42 cellular contexts compared by ENCODE assay signal in genomic region chr16:797686-798085, GRCh38. TPM values are rescaled to one million over a fixed set of nuclear protein-coding genes. Genes with fewer than 3 reads are reported as not detected.
"Had no signal": no experiment of that assay in that cellular context is flagged by ENCODE, and none has a peak within 500 bp of the region (broad histone marks: within the 10 kb centered on the region; RNA-seq: fewer than 3 reads in every experiment).

No MANE protein-coding gene starts in this region.

- H3K4me3 Mint-ChIP-seq: activated naive CD4-positive, alpha-beta T cell treated with anti-CD3 and anti-CD28 coated beads for 36 hours; activated naive CD4-positive, alpha-beta T cell treated with anti-CD3 and anti-CD28 coated beads, Interleukin-2, amount 10 ng/mL, durations not matched to agents 7 days and 5 days; activated naive CD4-positive, alpha-beta T cell treated with anti-CD3 and anti-CD28 coated beads, Interleukin-2, amount 50 U/mL, for 24 hours; activated naive CD8-positive, alpha-beta T cell; activated naive CD8-positive, alpha-beta T cell treated with anti-CD3 and anti-CD28 coated beads for 36 hours; activated naive CD8-positive, alpha-beta T cell treated with anti-CD3 and anti-CD28 coated beads, Interleukin-2, amount 10 ng/mL, durations not matched to agents 7 days and 5 days; activated naive CD8-positive, alpha-beta T cell treated with anti-CD3 and anti-CD28 coated beads, Interleukin-2, amount 50 U/mL, for 24 hours; activated T-cell treated with anti-CD3 and anti-CD28 coated beads, Interleukin-2, amount 50 U/mL, for 24 hours; activated T-cell treated with anti-CD3 and anti-CD28 coated beads, Interleukin-2, amount 50 U/mL, for 4 hours; activated T-cell treated with anti-CD3 and anti-CD28 coated beads, Interleukin-2, amount 50 U/mL, for 72 hours; activated T-helper 1 cell treated with anti-CD3 and anti-CD28 coated beads, Interleukin-12 subunit alpha, Interleukin-12 subunit beta, Interleukin-2, Interleukin-4 antibody, amounts not matched to agents 30 ng/mL and 10 ng/mL and 1 ng/mL, durations not matched to agents 14 hours and 24 hours and 36 hours; activated T-helper 17 cell treated with anti-CD3 and anti-CD28 coated beads, Interleukin-2, amount 50 U/mL, for 72 hours; brain; central memory CD8-positive, alpha-beta T cell had no signal

- DNase-seq: activated effector memory CD4-positive, alpha-beta T cell treated with anti-CD3 and anti-CD28 coated beads, Interleukin-2, amount 50 U/mL, for 16 hours; activated effector memory CD4-positive, alpha-beta T cell treated with Interleukin-2 at 50 U/mL for 16 hours; activated gamma-delta T cell; activated gamma-delta T cell treated with Interleukin-2 at 50 U/mL for 16 hours; activated naive CD4-positive, alpha-beta T cell; activated naive CD4-positive, alpha-beta T cell treated with anti-CD3 and anti-CD28 coated beads for 36 hours; activated naive CD4-positive, alpha-beta T cell treated with anti-CD3 and anti-CD28 coated beads, Interleukin-2, amount 50 U/mL, for 16 hours; activated naive CD4-positive, alpha-beta T cell treated with Interleukin-2 at 50 U/mL for 16 hours; activated naive CD8-positive, alpha-beta T cell treated with anti-CD3 and anti-CD28 coated beads, Interleukin-2, amount 10 ng/mL, durations not matched to agents 7 days and 5 days; activated naive CD8-positive, alpha-beta T cell treated with anti-CD3 and anti-CD28 coated beads, Interleukin-2, amount 50 U/mL, for 24 hours; activated T-cell treated with anti-CD3 and anti-CD28 coated beads, Interleukin-2, amount 50 U/mL, for 1 hour; activated T-cell treated with anti-CD3 and anti-CD28 coated beads, Interleukin-2, amount 50 U/mL, for 4 hours; adrenal gland; amniotic stem cell; amygdala; anterior cingulate cortex; aorta; body of pancreas; brain microvascular endothelial cell; caudate nucleus; central memory CD4-positive, alpha-beta T cell; cerebellar nuclear complex had no signal

- H3K4me3 ChIP-seq: adrenal gland, ascending aorta, body of pancreas, breast epithelium, cardiac muscle cell had no signal

- H3K36me3 ChIP-seq: adrenal gland, ascending aorta, brain microvascular endothelial cell, breast epithelium, cardiac muscle cell had no signal

- H3K27ac Mint-ChIP-seq: activated naive CD4-positive, alpha-beta T cell treated with anti-CD3 and anti-CD28 coated beads for 36 hours; activated naive CD4-positive, alpha-beta T cell treated with anti-CD3 and anti-CD28 coated beads, Interleukin-2, amount 10 ng/mL, durations not matched to agents 7 days and 5 days; activated naive CD4-positive, alpha-beta T cell treated with anti-CD3 and anti-CD28 coated beads, Interleukin-2, amount 50 U/mL, for 24 hours; activated naive CD4-positive, alpha-beta T cell treated with anti-CD3 and anti-CD28 coated beads, Interleukin-2, amount 50 U/mL, for 72 hours; activated naive CD8-positive, alpha-beta T cell; activated naive CD8-positive, alpha-beta T cell treated with anti-CD3 and anti-CD28 coated beads for 36 hours; activated naive CD8-positive, alpha-beta T cell treated with anti-CD3 and anti-CD28 coated beads, Interleukin-2, amount 10 ng/mL, durations not matched to agents 7 days and 5 days; activated naive CD8-positive, alpha-beta T cell treated with anti-CD3 and anti-CD28 coated beads, Interleukin-2, amount 50 U/mL, for 24 hours; activated T-cell treated with anti-CD3 and anti-CD28 coated beads, Interleukin-2, amount 50 U/mL, for 24 hours; activated T-cell treated with anti-CD3 and anti-CD28 coated beads, Interleukin-2, amount 50 U/mL, for 72 hours; activated T-helper 1 cell treated with anti-CD3 and anti-CD28 coated beads, Interleukin-12 subunit alpha, Interleukin-12 subunit beta, Interleukin-2, Interleukin-4 antibody, amounts not matched to agents 30 ng/mL and 10 ng/mL and 1 ng/mL, durations not matched to agents 14 hours and 24 hours and 36 hours; activated T-helper 17 cell treated with anti-CD3 and anti-CD28 coated beads, Interleukin-2, amount 50 U/mL, for 72 hours; activated T-helper 2 cell treated with anti-CD3 and anti-CD28 coated beads, Interferon-gamma antibody, Interleukin-2, Interleukin-4, amounts not matched to agents 10 μg/mL and 5 μg/mL and 100 μg/mL, durations not matched to agents 14 hours and 24 hours and 36 hours; brain had no signal

- H3K4me1 ChIP-seq: adrenal gland, ascending aorta, body of pancreas had no signal

- H3K36me3 Mint-ChIP-seq: activated naive CD4-positive, alpha-beta T cell treated with anti-CD3 and anti-CD28 coated beads, Interleukin-2, amount 50 U/mL, for 24 hours; activated naive CD4-positive, alpha-beta T cell treated with anti-CD3 and anti-CD28 coated beads, Interleukin-2, amount 50 U/mL, for 72 hours; activated naive CD8-positive, alpha-beta T cell had no signal

- H3K4me1 Mint-ChIP-seq: activated naive CD4-positive, alpha-beta T cell treated with anti-CD3 and anti-CD28 coated beads, Interleukin-2, amount 10 ng/mL, durations not matched to agents 7 days and 5 days; activated naive CD4-positive, alpha-beta T cell treated with anti-CD3 and anti-CD28 coated beads, Interleukin-2, amount 50 U/mL, for 24 hours; activated naive CD8-positive, alpha-beta T cell treated with anti-CD3 and anti-CD28 coated beads, Interleukin-2, amount 10 ng/mL, durations not matched to agents 7 days and 5 days; activated naive CD8-positive, alpha-beta T cell treated with anti-CD3 and anti-CD28 coated beads, Interleukin-2, amount 50 U/mL, for 24 hours; activated T-helper 17 cell treated with anti-CD3 and anti-CD28 coated beads, Interleukin-2, amount 50 U/mL, for 72 hours; brain; central memory CD8-positive, alpha-beta T cell had no signal

- H3K27me3 Mint-ChIP-seq: activated naive CD8-positive, alpha-beta T cell; activated T-helper 17 cell treated with anti-CD3 and anti-CD28 coated beads, Interleukin-2, amount 50 U/mL, for 72 hours had no signal

- H3K9me3 ChIP-seq: adrenal gland, ascending aorta, body of pancreas, breast epithelium had no signal

- H3K27ac ChIP-seq: adrenal gland, ascending aorta, body of pancreas, brain microvascular endothelial cell, breast epithelium, cardiac muscle cell had no signal

- H3K9me3 Mint-ChIP-seq: activated naive CD4-positive, alpha-beta T cell treated with anti-CD3 and anti-CD28 coated beads for 36 hours; activated naive CD4-positive, alpha-beta T cell treated with anti-CD3 and anti-CD28 coated beads, Interleukin-2, amount 10 ng/mL, durations not matched to agents 7 days and 5 days; activated naive CD4-positive, alpha-beta T cell treated with anti-CD3 and anti-CD28 coated beads, Interleukin-2, amount 50 U/mL, for 24 hours; activated naive CD4-positive, alpha-beta T cell treated with anti-CD3 and anti-CD28 coated beads, Interleukin-2, amount 50 U/mL, for 72 hours; activated naive CD8-positive, alpha-beta T cell treated with anti-CD3 and anti-CD28 coated beads for 36 hours; activated naive CD8-positive, alpha-beta T cell treated with anti-CD3 and anti-CD28 coated beads, Interleukin-2, amount 10 ng/mL, durations not matched to agents 7 days and 5 days; activated naive CD8-positive, alpha-beta T cell treated with anti-CD3 and anti-CD28 coated beads, Interleukin-2, amount 50 U/mL, for 24 hours; activated T-cell treated with anti-CD3 and anti-CD28 coated beads, Interleukin-2, amount 50 U/mL, for 24 hours; activated T-cell treated with anti-CD3 and anti-CD28 coated beads, Interleukin-2, amount 50 U/mL, for 4 hours; activated T-cell treated with anti-CD3 and anti-CD28 coated beads, Interleukin-2, amount 50 U/mL, for 72 hours; activated T-helper 1 cell treated with anti-CD3 and anti-CD28 coated beads, Interleukin-12 subunit alpha, Interleukin-12 subunit beta, Interleukin-2, Interleukin-4 antibody, amounts not matched to agents 30 ng/mL and 10 ng/mL and 1 ng/mL, durations not matched to agents 14 hours and 24 hours and 36 hours; activated T-helper 17 cell treated with anti-CD3 and anti-CD28 coated beads, Interleukin-2, amount 50 U/mL, for 72 hours; activated T-helper 2 cell treated with anti-CD3 and anti-CD28 coated beads, Interferon-gamma antibody, Interleukin-2, Interleukin-4, amounts not matched to agents 10 μg/mL and 5 μg/mL and 100 μg/mL, durations not matched to agents 14 hours and 24 hours and 36 hours; brain; central memory CD8-positive, alpha-beta T cell had no signal

RNA-seq across cellular contexts. Expression of gene GNG13, which starts 2.8 kb away (rescaled TPM):
- total RNA-seq: activated naive CD4-positive, alpha-beta T cell treated with anti-CD3 and anti-CD28 coated beads for 36 hours; activated naive CD4-positive, alpha-beta T cell treated with anti-CD3 and anti-CD28 coated beads, Interleukin-2, amount 50 U/mL, for 72 hours; activated naive CD8-positive, alpha-beta T cell treated with anti-CD3 and anti-CD28 coated beads for 36 hours; activated naive CD8-positive, alpha-beta T cell treated with anti-CD3 and anti-CD28 coated beads, Interleukin-2, amount 10 ng/mL, durations not matched to agents 7 days and 5 days; activated T-cell treated with anti-CD3 and anti-CD28 coated beads, Interleukin-2, amount 50 U/mL, for 4 hours; activated T-cell treated with anti-CD3 and anti-CD28 coated beads, Interleukin-2, amount 50 U/mL, for 72 hours; activated T-helper 1 cell treated with anti-CD3 and anti-CD28 coated beads, Interleukin-12 subunit alpha, Interleukin-12 subunit beta, Interleukin-2, Interleukin-4 antibody, amounts not matched to agents 30 ng/mL and 10 ng/mL and 1 ng/mL, durations not matched to agents 14 hours and 24 hours and 36 hours; activated T-helper 17 cell treated with anti-CD3 and anti-CD28 coated beads, Interleukin-2, amount 50 U/mL, for 72 hours; activated T-helper 2 cell treated with anti-CD3 and anti-CD28 coated beads, Interferon-gamma antibody, Interleukin-2, Interleukin-4, amounts not matched to agents 10 μg/mL and 5 μg/mL and 100 μg/mL, durations not matched to agents 14 hours and 24 hours and 36 hours; adrenal gland; aorta; ascending aorta; astrocyte; body of pancreas; breast epithelium; bronchial epithelial cell; cardiac muscle cell; cardiac septum; cerebellum; chondrocyte had no signal

RNA-seq across cellular contexts. Expression of gene MSLN, which starts 37.2 kb away (rescaled TPM):
- total RNA-seq: activated naive CD4-positive, alpha-beta T cell treated with anti-CD3 and anti-CD28 coated beads for 36 hours; activated naive CD4-positive, alpha-beta T cell treated with anti-CD3 and anti-CD28 coated beads, Interleukin-2, amount 50 U/mL, for 72 hours; activated naive CD8-positive, alpha-beta T cell treated with anti-CD3 and anti-CD28 coated beads for 36 hours; activated naive CD8-positive, alpha-beta T cell treated with anti-CD3 and anti-CD28 coated beads, Interleukin-2, amount 10 ng/mL, durations not matched to agents 7 days and 5 days; activated T-cell treated with anti-CD3 and anti-CD28 coated beads, Interleukin-2, amount 50 U/mL, for 72 hours; activated T-helper 1 cell treated with anti-CD3 and anti-CD28 coated beads, Interleukin-12 subunit alpha, Interleukin-12 subunit beta, Interleukin-2, Interleukin-4 antibody, amounts not matched to agents 30 ng/mL and 10 ng/mL and 1 ng/mL, durations not matched to agents 14 hours and 24 hours and 36 hours; activated T-helper 17 cell treated with anti-CD3 and anti-CD28 coated beads, Interleukin-2, amount 50 U/mL, for 72 hours; activated T-helper 2 cell treated with anti-CD3 and anti-CD28 coated beads, Interferon-gamma antibody, Interleukin-2, Interleukin-4, amounts not matched to agents 10 μg/mL and 5 μg/mL and 100 μg/mL, durations not matched to agents 14 hours and 24 hours and 36 hours; astrocyte; cardiac septum; cerebellum; chondrocyte had no signal
